ENCODE assay signal across 26 cellular contexts in the genomic region with DNA sequence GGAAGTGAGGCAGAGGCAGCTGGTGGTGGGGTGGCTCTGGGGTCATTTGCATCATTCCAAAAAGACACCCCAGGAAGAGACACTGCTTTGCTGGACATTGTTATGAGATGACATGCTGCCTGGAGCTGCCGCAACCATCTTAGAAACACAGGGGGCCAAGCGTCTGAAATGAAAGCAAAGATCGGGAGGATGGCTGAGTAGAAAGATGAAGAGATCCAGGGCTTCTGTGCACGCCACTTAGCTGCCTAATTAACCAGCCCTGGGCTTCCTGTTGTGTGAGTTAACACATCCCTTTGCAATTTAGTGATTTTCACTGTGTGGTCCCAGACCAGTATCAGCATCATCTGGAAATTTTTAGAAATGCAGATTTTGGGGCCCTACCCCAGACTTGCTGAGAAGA.
"Had no signal": no experiment of that assay in that cellular context is flagged by ENCODE, and none has a peak within 500 bp of the region (broad histone marks: within the 10 kb centered on the region; RNA-seq: fewer than 3 reads in every experiment).

No MANE protein-coding gene starts in this region.

- ATAC-seq: activated CD4-positive, alpha-beta T cell treated with anti-CD3 and anti-CD28 coated beads for 36 hours had no signal

- H3K4me1 ChIP-seq: Peyer's patch, SJCRH30 had no signal

- H3K4me1 Mint-ChIP-seq: activated CD4-positive, alpha-beta memory T cell treated with anti-CD3 and anti-CD28 coated beads, Interleukin-2, amount 10 ng/mL, durations not matched to agents 7 days and 5 days; activated CD4-positive, alpha-beta T cell treated with anti-CD3 and anti-CD28 coated beads for 36 hours; activated naive CD4-positive, alpha-beta T cell treated with anti-CD3 and anti-CD28 coated beads, Interleukin-2, amount 10 ng/mL, durations not matched to agents 7 days and 5 days; activated naive CD8-positive, alpha-beta T cell treated with anti-CD3 and anti-CD28 coated beads for 36 hours; T-cell had no signal

- H3K36me3 ChIP-seq: cardiac muscle cell, MG63, SJCRH30 had no signal

- H3K27ac Mint-ChIP-seq: activated CD4-positive, alpha-beta memory T cell treated with anti-CD3 and anti-CD28 coated beads, Interleukin-2, amount 10 ng/mL, durations not matched to agents 7 days and 5 days; activated CD4-positive, alpha-beta T cell treated with anti-CD3 and anti-CD28 coated beads for 36 hours; activated naive CD4-positive, alpha-beta T cell treated with anti-CD3 and anti-CD28 coated beads, Interleukin-2, amount 10 ng/mL, durations not matched to agents 7 days and 5 days; activated naive CD8-positive, alpha-beta T cell treated with anti-CD3 and anti-CD28 coated beads for 36 hours; activated T-helper 2 cell treated with anti-CD3 and anti-CD28 coated beads, Interferon-gamma antibody, Interleukin-2, Interleukin-4, amounts not matched to agents 10 μg/mL and 5 μg/mL and 100 μg/mL, durations not matched to agents 14 hours and 24 hours and 36 hours; T-cell had no signal

- H3K9me3 ChIP-seq: MG63, Peyer's patch, SJCRH30 had no signal

- H3K4me3 ChIP-seq: cardiac muscle cell, MG63, Peyer's patch, SJCRH30 had no signal

- H3K4me3 Mint-ChIP-seq: activated CD4-positive, alpha-beta memory T cell treated with anti-CD3 and anti-CD28 coated beads, Interleukin-2, amount 10 ng/mL, durations not matched to agents 7 days and 5 days; activated CD4-positive, alpha-beta T cell treated with anti-CD3 and anti-CD28 coated beads for 36 hours; activated naive CD4-positive, alpha-beta T cell treated with anti-CD3 and anti-CD28 coated beads, Interleukin-2, amount 10 ng/mL, durations not matched to agents 7 days and 5 days; activated naive CD8-positive, alpha-beta T cell treated with anti-CD3 and anti-CD28 coated beads for 36 hours; T-cell had no signal

- DNase-seq: activated CD4-positive, alpha-beta memory T cell treated with anti-CD3 and anti-CD28 coated beads, Interleukin-2, amount 10 ng/mL, durations not matched to agents 7 days and 5 days; activated CD4-positive, alpha-beta T cell treated with anti-CD3 and anti-CD28 coated beads for 36 hours; activated CD4-positive, alpha-beta T cell treated with anti-CD3 and anti-CD28 coated beads, Interleukin-2, amount 50 U/mL, for 1 hour; activated gamma-delta T cell treated with Interleukin-2 at 50 U/mL for 16 hours; activated naive CD4-positive, alpha-beta T cell treated with anti-CD3 and anti-CD28 coated beads, Interleukin-2, amount 10 ng/mL, durations not matched to agents 7 days and 5 days; activated naive CD8-positive, alpha-beta T cell treated with anti-CD3 and anti-CD28 coated beads for 36 hours; activated T-cell treated with anti-CD3 and anti-CD28 coated beads for 4 hours; activated T-cell treated with anti-CD3 and anti-CD28 coated beads, Interleukin-2, amount 50 U/mL, for 48 hours; brain microvascular endothelial cell; KG1; MG63; MV-4-11; NCI-H1092 treated with DMSO at 0.1 percent for 48 hours; NCI-H1436; NCI-H187; NCI-H2081; NCI-H446; NCI-H524; Peyer's patch; Right ventricle myocardium superior; SJCRH30; T-cell had no signal

- H3K27me3 Mint-ChIP-seq: activated CD4-positive, alpha-beta memory T cell treated with anti-CD3 and anti-CD28 coated beads, Interleukin-2, amount 10 ng/mL, durations not matched to agents 7 days and 5 days; activated CD4-positive, alpha-beta T cell treated with anti-CD3 and anti-CD28 coated beads for 36 hours; T-cell had no signal

- H3K27me3 ChIP-seq: brain microvascular endothelial cell, cardiac muscle cell, MG63, Peyer's patch, SJCRH30 had no signal

- H3K27ac ChIP-seq: brain microvascular endothelial cell, cardiac muscle cell, Peyer's patch, RWPE1, SJCRH30, VCaP had no signal

- H3K9me3 Mint-ChIP-seq: activated CD4-positive, alpha-beta memory T cell treated with anti-CD3 and anti-CD28 coated beads, Interleukin-2, amount 10 ng/mL, durations not matched to agents 7 days and 5 days; activated naive CD4-positive, alpha-beta T cell treated with anti-CD3 and anti-CD28 coated beads, Interleukin-2, amount 10 ng/mL, durations not matched to agents 7 days and 5 days; activated naive CD8-positive, alpha-beta T cell treated with anti-CD3 and anti-CD28 coated beads for 36 hours; activated T-helper 2 cell treated with anti-CD3 and anti-CD28 coated beads, Interferon-gamma antibody, Interleukin-2, Interleukin-4, amounts not matched to agents 10 μg/mL and 5 μg/mL and 100 μg/mL, durations not matched to agents 14 hours and 24 hours and 36 hours; T-cell had no signal
